In genomic region chr11:80502511-80502910, GRCh38 we compare ENCODE assay signal across 24 cellular contexts.
"Had no signal": no experiment of that assay in that cellular context is flagged by ENCODE, and none has a peak within 500 bp of the region (broad histone marks: within the 10 kb centered on the region; RNA-seq: fewer than 3 reads in every experiment).

No MANE protein-coding gene starts in this region.

- H3K9me3 ChIP-seq: gastrocnemius medialis had no signal

- H3K4me1 ChIP-seq: gastrocnemius medialis, left ventricle myocardium inferior, parathyroid adenoma, transverse colon had no signal

- H3K4me3 ChIP-seq: gastrocnemius medialis, left ventricle myocardium inferior, lung, mucosa of descending colon, transverse colon had no signal

- H3K27ac Mint-ChIP-seq: activated CD4-positive, alpha-beta memory T cell treated with anti-CD3 and anti-CD28 coated beads, Interleukin-2, amount 10 ng/mL, durations not matched to agents 7 days and 5 days; activated CD4-positive, alpha-beta T cell treated with anti-CD3 and anti-CD28 coated beads, Interleukin-2, amount 10 ng/mL, durations not matched to agents 7 days and 5 days; activated naive CD4-positive, alpha-beta T cell treated with anti-CD3 and anti-CD28 coated beads, Interleukin-2, amount 50 U/mL, for 24 hours; activated naive CD8-positive, alpha-beta T cell treated with anti-CD3 and anti-CD28 coated beads, Interleukin-2, amount 50 U/mL, for 24 hours; activated T-cell treated with anti-CD3 and anti-CD28 coated beads, Interleukin-2, amount 50 U/mL, for 24 hours; nephron had no signal

- H3K27me3 Mint-ChIP-seq: activated CD4-positive, alpha-beta memory T cell treated with anti-CD3 and anti-CD28 coated beads, Interleukin-2, amount 10 ng/mL, durations not matched to agents 7 days and 5 days; activated CD4-positive, alpha-beta T cell treated with anti-CD3 and anti-CD28 coated beads, Interleukin-2, amount 10 ng/mL, durations not matched to agents 7 days and 5 days; activated naive CD4-positive, alpha-beta T cell treated with anti-CD3 and anti-CD28 coated beads, Interleukin-2, amount 50 U/mL, for 24 hours; activated naive CD8-positive, alpha-beta T cell treated with anti-CD3 and anti-CD28 coated beads, Interleukin-2, amount 50 U/mL, for 24 hours; activated T-cell treated with anti-CD3 and anti-CD28 coated beads, Interleukin-2, amount 50 U/mL, for 24 hours had no signal

- H2AFZ ChIP-seq: parathyroid adenoma had no signal

- H3K27ac ChIP-seq: gastrocnemius medialis, left ventricle myocardium inferior, parathyroid adenoma, transverse colon had no signal

- H3K4me3 Mint-ChIP-seq: activated CD4-positive, alpha-beta memory T cell treated with anti-CD3 and anti-CD28 coated beads, Interleukin-2, amount 10 ng/mL, durations not matched to agents 7 days and 5 days; activated CD4-positive, alpha-beta T cell treated with anti-CD3 and anti-CD28 coated beads, Interleukin-2, amount 10 ng/mL, durations not matched to agents 7 days and 5 days; activated naive CD4-positive, alpha-beta T cell treated with anti-CD3 and anti-CD28 coated beads, Interleukin-2, amount 50 U/mL, for 24 hours; activated naive CD8-positive, alpha-beta T cell treated with anti-CD3 and anti-CD28 coated beads, Interleukin-2, amount 50 U/mL, for 24 hours; activated T-cell treated with anti-CD3 and anti-CD28 coated beads, Interleukin-2, amount 50 U/mL, for 24 hours; nephron had no signal

- H3K36me3 ChIP-seq: gastrocnemius medialis, left ventricle myocardium inferior, transverse colon had no signal

- ATAC-seq: activated naive CD8-positive, alpha-beta T cell treated with anti-CD3 and anti-CD28 coated beads, Interleukin-2, amount 50 U/mL, for 24 hours; gastrocnemius medialis; mucosa of descending colon; right cardiac atrium had no signal

- H3K4me1 Mint-ChIP-seq: activated CD4-positive, alpha-beta memory T cell treated with anti-CD3 and anti-CD28 coated beads, Interleukin-2, amount 10 ng/mL, durations not matched to agents 7 days and 5 days; activated CD4-positive, alpha-beta T cell treated with anti-CD3 and anti-CD28 coated beads, Interleukin-2, amount 10 ng/mL, durations not matched to agents 7 days and 5 days; activated naive CD4-positive, alpha-beta T cell treated with anti-CD3 and anti-CD28 coated beads, Interleukin-2, amount 50 U/mL, for 24 hours; activated naive CD8-positive, alpha-beta T cell treated with anti-CD3 and anti-CD28 coated beads, Interleukin-2, amount 50 U/mL, for 24 hours; nephron had no signal

- H3K9ac ChIP-seq: parathyroid adenoma had no signal

- H3K36me3 Mint-ChIP-seq: activated naive CD4-positive, alpha-beta T cell treated with anti-CD3 and anti-CD28 coated beads, Interleukin-2, amount 50 U/mL, for 24 hours had no signal

- DNase-seq: activated CD4-positive, alpha-beta memory T cell treated with anti-CD3 and anti-CD28 coated beads, Interleukin-2, amount 10 ng/mL, durations not matched to agents 7 days and 5 days; activated CD4-positive, alpha-beta T cell treated with anti-CD3 and anti-CD28 coated beads for 1 hour; activated CD4-positive, alpha-beta T cell treated with anti-CD3 and anti-CD28 coated beads, Interleukin-2, amount 10 ng/mL, durations not matched to agents 7 days and 5 days; activated CD8-positive, alpha-beta memory T cell treated with anti-CD3 and anti-CD28 coated beads, Interleukin-2, amount 50 U/mL, for 48 hours; activated gamma-delta T cell treated with Interleukin-2 at 50 U/mL for 16 hours; activated naive CD8-positive, alpha-beta T cell treated with anti-CD3 and anti-CD28 coated beads, Interleukin-2, amount 50 U/mL, for 24 hours; activated T-cell treated with anti-CD3 and anti-CD28 coated beads, Interleukin-2, amount 50 U/mL, for 24 hours; amygdala; dermis blood vessel endothelial cell; effector CD4-positive, alpha-beta T cell; gastrocnemius medialis; glutamatergic neuron; left ventricle myocardium inferior; mucosa of descending colon; nucleus accumbens; right cardiac atrium; stimulated activated CD4-positive, alpha-beta T cell treated with anti-CD3 and anti-CD28 coated beads, Interleukin-15, amount 100 ng/mL, for 24 hours; stimulated activated naive CD4-positive, alpha-beta T cell; T-helper 2 cell; transverse colon had no signal

- H3K79me2 ChIP-seq: parathyroid adenoma had no signal

- H3K27me3 ChIP-seq: gastrocnemius medialis, transverse colon had no signal
